ENCODE assay signal across 26 cellular contexts in genomic region chr4:1982124-1983052, GRCh38. TPM values are rescaled to one million over a fixed set of nuclear protein-coding genes. Genes with fewer than 3 reads are reported as not detected.
DNase-seq lines count a peak whose midpoint lies in the region; ATAC-seq, FAIRE-seq and TF ChIP-seq lines count a peak whose summit lies in the region.
"Had no signal": no experiment of that assay in that cellular context is flagged by ENCODE, and none has a peak within 500 bp of the region (broad histone marks: within the 10 kb centered on the region; RNA-seq: fewer than 3 reads in every experiment).

No MANE protein-coding gene starts in this region.

- TF ChIP-seq CTCF in RWPE1 (conservative IDR thresholded peaks at IDR 0.05; ENCODE audit: low read depth), result no peak
- TF ChIP-seq CTCF in sigmoid colon (IDR thresholded peaks at IDR 0.05), result no peak

- H3K36me3 ChIP-seq in small intestine (ENCODE audit: control insufficient read depth in 2 of 2, insufficient read depth in 2 of 2, low read length in 2 of 2), result peaks cover 12 to 23% of the 10 kb centered on the region in 2 donors
- H3K36me3 ChIP-seq in sigmoid colon, result peaks cover 50 to 93% (median 62%) of the 10 kb centered on the region in 4 donors
- H3K36me3 ChIP-seq: uterus had no signal

- H3K4me1 ChIP-seq in small intestine (ENCODE audit: control insufficient read depth in 2 of 2, insufficient read depth in 1 of 2, low read depth in 1 of 2, low read length in 1 of 2) (no peaks in the 10 kb centered on the region), sigmoid colon (no peaks in the 10 kb centered on the region)
- H3K4me1 ChIP-seq: ascending aorta, uterus had no signal

- peaks cover 97% of the 10 kb centered on the region for H3K36me3 Mint-ChIP-seq in activated T-cell treated with anti-CD3 and anti-CD28 coated beads, Interleukin-2, amount 50 U/mL, for 24 hours (ENCODE audit: low read depth)

- ATAC-seq in esophagus mucosa (peak; percentile 66), HG03025 (IDR thresholded peaks at IDR 0.05; ENCODE audit: low FRiP score, unreplicated experiment) (no peak)
- ATAC-seq: A549; activated CD8-positive, alpha-beta T cell treated with anti-CD3 and anti-CD28 coated beads for 36 hours had no signal

- H3K27ac Mint-ChIP-seq in activated T-cell treated with anti-CD3 and anti-CD28 coated beads, Interleukin-2, amount 50 U/mL, for 24 hours, result peak overlapping the region; percentile 66
- H3K27ac Mint-ChIP-seq: activated CD8-positive, alpha-beta T cell treated with anti-CD3 and anti-CD28 coated beads for 36 hours; CD4-positive, alpha-beta T cell had no signal

- POLR2A ChIA-PET in RWPE1 (lab: Yijun Ruan, JAX; ENCODE audit: low non-redundant PET), result no interaction called here

- FAIRE-seq in small intestine (lab: Jason Lieb, UNC), result no peak
- FAIRE-seq: A549 had no signal

- no peaks in the 10 kb centered on the region for H3K4me1 Mint-ChIP-seq in activated T-cell treated with anti-CD3 and anti-CD28 coated beads, Interleukin-2, amount 50 U/mL, for 24 hours (ENCODE audit: low read depth)

- H3K27me3 Mint-ChIP-seq in activated T-cell treated with anti-CD3 and anti-CD28 coated beads, Interleukin-2, amount 50 U/mL, for 24 hours, result no peaks in the 10 kb centered on the region
- H3K27me3 Mint-ChIP-seq: activated CD8-positive, alpha-beta T cell treated with anti-CD3 and anti-CD28 coated beads for 36 hours; CD4-positive, alpha-beta T cell had no signal

- 77 to 88% (median 87%) methylated on average over 16 of the region's 16 CpGs for WGBS in small intestine, 3 donors
- WGBS in sigmoid colon, 2 donors, result 76 to 89% methylated on average over 16 of the region's 16 CpGs

- H3K27ac ChIP-seq in RWPE1 (peak overlapping the region; percentile 61), small intestine (ENCODE audit: low read depth in 1 of 2, low read length in 1 of 2) (peak overlapping the region in 1 of 2 donors; percentile 70), sigmoid colon (no peak overlapping the region)
- H3K27ac ChIP-seq: A549, ascending aorta, HL-60, uterus, VCaP had no signal

- TF ChIP-seq EP300 in sigmoid colon (IDR thresholded peaks at IDR 0.05), result no peak

- H3K4me3 ChIP-seq in small intestine (ENCODE audit: low read depth in 1 of 2, low read length in 2 of 2) (no peak overlapping the region), sigmoid colon (no peak overlapping the region)
- H3K4me3 ChIP-seq: A549, ascending aorta, skin epidermis, uterus had no signal

- no peaks in the 10 kb centered on the region for H3K27me3 ChIP-seq in small intestine (ENCODE audit: control insufficient read depth in 2 of 2, insufficient read depth in 2 of 2, low read length in 2 of 2)
- no peaks in the 10 kb centered on the region for H3K27me3 ChIP-seq in sigmoid colon
- H3K27me3 ChIP-seq: ascending aorta, uterus had no signal

- no peak overlapping the region for H3K4me3 Mint-ChIP-seq in activated T-cell treated with anti-CD3 and anti-CD28 coated beads, Interleukin-2, amount 50 U/mL, for 24 hours
- H3K4me3 Mint-ChIP-seq: activated CD8-positive, alpha-beta T cell treated with anti-CD3 and anti-CD28 coated beads for 36 hours; CD4-positive, alpha-beta T cell had no signal

- intact Hi-C loops in sigmoid colon (cut with DNase I), result no loop called here

- TF ChIP-seq POLR2A in sigmoid colon (IDR thresholded peaks at IDR 0.05), result no peak

- H3K9me3 Mint-ChIP-seq in activated T-cell treated with anti-CD3 and anti-CD28 coated beads, Interleukin-2, amount 50 U/mL, for 24 hours, result no peaks in the 10 kb centered on the region
- H3K9me3 Mint-ChIP-seq: activated CD8-positive, alpha-beta T cell treated with anti-CD3 and anti-CD28 coated beads for 36 hours; CD4-positive, alpha-beta T cell had no signal

- H3K9me3 ChIP-seq in small intestine (ENCODE audit: control insufficient read depth, low read depth) (no peaks in the 10 kb centered on the region), sigmoid colon (no peaks in the 10 kb centered on the region)
- H3K9me3 ChIP-seq: A549, ascending aorta, uterus had no signal

- DNase-seq in activated T-cell treated with anti-CD3 and anti-CD28 coated beads, Interleukin-2, amount 50 U/mL, for 24 hours, result peak; percentile 22
- no peak for DNase-seq in activated T-cell treated with anti-CD3 and anti-CD28 coated beads, Interleukin-2, amount 50 U/mL, for 1 hour
- DNase-seq in RWPE1 (ENCODE audit: low spot score) (peak; percentile 7), small intestine (peak; percentile 65), sigmoid colon (no peak), COLO829 (ENCODE audit: low spot score) (no peak)
- DNase-seq: activated CD8-positive, alpha-beta T cell treated with anti-CD3 and anti-CD28 coated beads for 36 hours; activated gamma-delta T cell; CD4-positive, alpha-beta T cell; cortex of kidney; DND-41; NCI-H1092 treated with DMSO at 0.1 percent for 48 hours; NCI-H2171; NCI-H748 treated with DMSO at 0.1 percent for 48 hours; occipital lobe; RPMI8226; stimulated activated naive CD4-positive, alpha-beta T cell; T-helper 1 cell; uterus had no signal

- CTCF ChIA-PET in RWPE1 (lab: Yijun Ruan, JAX), result no interaction called here

RNA-seq across cellular contexts. Expression of gene NELFA, which starts 26.4 kb away (rescaled TPM):
- total RNA-seq in esophagus mucosa (25.8 TPM), sigmoid colon (10 to 100 TPM; 14.3 to 19.3 (median 17.1) TPM)
- polyA plus RNA-seq in small intestine (10 to 100 TPM; 12.7 to 23.3 (median 21.9) TPM), sigmoid colon (10 to 100 TPM; 13.8 to 27.4 (median 15.3) TPM)

Comparison
In these comparisons a context has a peak if more than half of its experiments do, and no peak if none do; other contexts are left out.
1. DNase-seq: peak in activated T-cell treated with anti-CD3 and anti-CD28 coated beads, Interleukin-2, amount 50 U/mL, for 24 hours (single experiment), RWPE1 (single experiment) and small intestine (single experiment); none in activated T-cell treated with anti-CD3 and anti-CD28 coated beads, Interleukin-2, amount 50 U/mL, for 1 hour (single experiment), sigmoid colon (single experiment) and COLO829 (single experiment).